ENCODE assay signal across 26 cellular contexts in the genomic region with DNA sequence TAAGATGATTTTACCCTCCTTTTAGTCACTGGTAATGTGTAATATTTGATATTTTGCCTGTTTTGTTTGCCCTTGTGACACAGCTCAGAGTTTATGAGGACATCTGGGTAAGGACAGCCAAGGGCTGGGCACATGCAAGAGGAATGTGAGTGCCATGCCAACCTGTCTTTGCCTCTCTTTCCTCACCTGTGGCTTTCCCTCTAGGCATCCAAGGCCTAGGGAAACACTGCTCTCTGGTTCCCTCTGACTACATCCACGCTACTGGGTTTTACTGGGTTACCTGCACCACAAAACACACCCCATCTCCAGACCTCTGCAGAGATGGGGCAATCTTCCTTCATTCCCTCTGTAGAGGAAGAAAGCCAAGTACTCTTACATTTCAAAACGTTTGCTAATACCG. TPM values are rescaled to one million over a fixed set of nuclear protein-coding genes. Genes with fewer than 3 reads are reported as not detected.
DNase-seq lines count a peak whose midpoint lies in the region; ATAC-seq, FAIRE-seq and TF ChIP-seq lines count a peak whose summit lies in the region.
"Had no signal": no experiment of that assay in that cellular context is flagged by ENCODE, and none has a peak within 500 bp of the region (broad histone marks: within the 10 kb centered on the region; RNA-seq: fewer than 3 reads in every experiment).

No MANE protein-coding gene starts in this region.

- H2BK120ac ChIP-seq in H1 (replicated peaks; ENCODE audit: low read depth, low read length), result no peak overlapping the region

- intact Hi-C loops in mammary epithelial cell (cut with micrococcal nuclease), result no loop called here
- intact Hi-C loops in MCF 10A (cut with micrococcal nuclease), result no loop called here
- intact Hi-C loops in upper lobe of right lung (cut with DNase I), result no loop called here

- H3K79me1 ChIP-seq in H1 (ENCODE audit: low read depth, low read length), result no peaks in the 10 kb centered on the region

- H3K4me2 ChIP-seq in mammary epithelial cell (ENCODE audit: insufficient read depth, low read depth, low read length) (no peak overlapping the region), H1 (ENCODE audit: insufficient read depth in 1 of 2, low read depth in 2 of 2, low read length in 2 of 2) (no peak overlapping the region)
- H3K4me2 ChIP-seq: SK-N-SH had no signal

- peaks cover 6% of the 10 kb centered on the region for H3K4me1 Mint-ChIP-seq in MCF 10A (ENCODE audit: insufficient read depth, unreplicated experiment)

- H3K18ac ChIP-seq in H1 (ENCODE audit: extremely low read depth, low read length), result no peak overlapping the region

- H3K27me3 ChIP-seq in mammary epithelial cell (ENCODE audit: insufficient read depth, low read length) (no peaks in the 10 kb centered on the region), H1 (replicated peaks in 1 of 4; ENCODE audit: control insufficient read depth in 3 of 4, extremely low read depth in 1 of 4, insufficient read depth in 3 of 4, low read length in 3 of 4) (no peaks in the 10 kb centered on the region), upper lobe of right lung (no peaks in the 10 kb centered on the region)
- H3K27me3 ChIP-seq: esophagus muscularis mucosa had no signal

- 71% methylated on average over 3 of the region's 3 CpGs for WGBS in mammary epithelial cell (ENCODE audit: low coverage, missing lambda C conversion rate)
- 84% methylated on average over 3 of the region's 3 CpGs; no CpG with 5 or more reads in 1 of the 2 experiments for WGBS in H1 (ENCODE audit: extremely low coverage in 1 of 2, insufficient coverage in 1 of 2, insufficient read length in 1 of 2, insufficient replicate concordance in 2 of 2, low coverage in 1 of 2, low lambda C conversion rate in 2 of 2, missing lambda C conversion rate in 1 of 2), 2 experiments

- no peak overlapping the region for H2AK5ac ChIP-seq in H1 (ENCODE audit: low read depth, low read length)

- dilution Hi-C loops in mammary epithelial cell (cut with HindIII; ENCODE audit: low sequenced_read_pairs), result no loop called here

- no peak overlapping the region for H4K91ac ChIP-seq in H1 (replicated peaks; ENCODE audit: insufficient read length, low read length)

- H3K4me1 ChIP-seq in mammary epithelial cell (ENCODE audit: insufficient read depth, low read length), result no peaks in the 10 kb centered on the region
- H3K4me1 ChIP-seq in H1 (replicated peaks in 1 of 4; ENCODE audit: control insufficient read depth in 3 of 4, insufficient read depth in 4 of 4, low read length in 3 of 4), result peaks cover 0 to 3% (median under 1%) of the 10 kb centered on the region in 4 experiments; a peak in 2 of 7 replicates
- no peaks in the 10 kb centered on the region for H3K4me1 ChIP-seq in upper lobe of right lung

- no peak overlapping the region for H3K9ac ChIP-seq in mammary epithelial cell (ENCODE audit: insufficient read depth, low read length)
- no peak overlapping the region for H3K9ac ChIP-seq in H1 (replicated peaks in 1 of 4; ENCODE audit: extremely low read depth in 1 of 4, low read depth in 3 of 4, low read length in 3 of 4)
- H3K9ac ChIP-seq: SK-N-SH had no signal

- CTCF ChIA-PET in mammary epithelial cell (lab: Charles Lee; ENCODE audit: low non-redundant PET), result no interaction called here
- CTCF ChIA-PET in MCF 10A (lab: Yijun Ruan, JAX), result interaction anchor here (0.6 to 1.0 kb wide), 4 partner anchors 9 to 66 kb away, joined by 3 read pairs; no protein-coding TSS in a partner anchor
- CTCF ChIA-PET in H1 (lab: Charles Lee; ENCODE audit: partially characterized antibody), result no interaction called here

- H2BK20ac ChIP-seq in H1 (ENCODE audit: low read length), result no peak overlapping the region

- H3K27ac Mint-ChIP-seq in MCF 10A (ENCODE audit: low read depth, unreplicated experiment), result no peak overlapping the region
- H3K27ac Mint-ChIP-seq: activated CD4-positive, alpha-beta T cell treated with anti-CD3 and anti-CD28 coated beads, Interleukin-2, amount 10 ng/mL, durations not matched to agents 7 days and 5 days; activated naive CD4-positive, alpha-beta T cell treated with anti-CD3 and anti-CD28 coated beads, Interleukin-2, amount 50 U/mL, for 72 hours; nephron progenitor cell; stimulated activated naive B cell treated with anti-CD40 and anti-IgM and Interleukin-4, amounts not matched to agents 10 μg/mL and 1 μg/mL and 100 μg/mL, for 72 hours had no signal

- H3K27me3 Mint-ChIP-seq in MCF 10A (ENCODE audit: insufficient read depth, unreplicated experiment), result no peaks in the 10 kb centered on the region

- TF ChIP-seq EP300 in H1 (IDR thresholded peaks at IDR 0.05; ENCODE audit: borderline replicate concordance in 1 of 2, low read depth in 2 of 2, low read length in 2 of 2), result no peak

- no peaks in the 10 kb centered on the region for H3K23me2 ChIP-seq in H1 (ENCODE audit: low read depth, low read length)

- peak; percentile 64 for ATAC-seq in left lobe of liver
- ATAC-seq in upper lobe of right lung, result peak; percentile 81
- ATAC-seq in HG03457 (IDR thresholded peaks at IDR 0.05; ENCODE audit: unreplicated experiment), result no peak
- ATAC-seq: activated naive CD4-positive, alpha-beta T cell treated with anti-CD3 and anti-CD28 coated beads, Interleukin-2, amount 50 U/mL, for 72 hours; mucosa of descending colon; stimulated activated naive B cell treated with anti-CD40 and anti-IgM and Interleukin-4, amounts not matched to agents 10 μg/mL and 1 μg/mL and 100 μg/mL, for 72 hours had no signal

- no peaks in the 10 kb centered on the region for H3K36me3 ChIP-seq in mammary epithelial cell (ENCODE audit: insufficient read depth, low read length)
- H3K36me3 ChIP-seq in H1 (ENCODE audit: control insufficient read depth in 2 of 4, insufficient read depth in 4 of 4, low read length in 3 of 4), result no peaks in the 10 kb centered on the region
- H3K36me3 ChIP-seq in upper lobe of right lung, result no peaks in the 10 kb centered on the region
- H3K36me3 ChIP-seq: esophagus muscularis mucosa had no signal

- TF ChIP-seq POLR2A in H1 (IDR thresholded peaks at IDR 0.05; ENCODE audit: control extremely low read depth in 1 of 2, low read depth in 2 of 2, low read length in 2 of 2), result no peak

- H2AFZ ChIP-seq in mammary epithelial cell (ENCODE audit: low read depth, low read length) (no peak overlapping the region), H1 (ENCODE audit: low read length) (peak overlapping the region; percentile 82; the same call in 1 of the 2 replicates)

- no peak overlapping the region for H3K23ac ChIP-seq in H1 (ENCODE audit: insufficient read length)

- H2BK15ac ChIP-seq in H1 (ENCODE audit: low read length), result no peak overlapping the region

- TF ChIP-seq RAD21 in H1 (IDR thresholded peaks at IDR 0.05 in 1 of 2, conservative IDR thresholded peaks at IDR 0.05 in 1 of 2; ENCODE audit: low read depth in 2 of 2, low read length in 2 of 2), result no peak

- no peak overlapping the region for H4K5ac ChIP-seq in H1 (ENCODE audit: insufficient read length, low read depth, low read length)

- DNase-seq in mammary epithelial cell, result peak; percentile 14
- DNase-seq in MCF 10A (ENCODE audit: unreplicated experiment), result no peak
- DNase-seq in H1 (ENCODE audit: low read depth in 1 of 2, low spot score in 2 of 2), result no peak
- DNase-seq in left lobe of liver (ENCODE audit: low spot score), result no peak
- no peak for DNase-seq in upper lobe of right lung
- DNase-seq in stimulated activated CD4-positive, alpha-beta T cell treated with anti-CD3 and anti-CD28 coated beads, Interleukin-4, amount 100 ng/mL, for 1 hour, result no peak
- no peak for DNase-seq in SW480 (ENCODE audit: low spot score)
- DNase-seq: activated CD4-positive, alpha-beta T cell treated with anti-CD3 and anti-CD28 coated beads, Interleukin-2, amount 10 ng/mL, durations not matched to agents 7 days and 5 days; AML-193; effector CD4-positive, alpha-beta T cell; left cardiac atrium; mucosa of descending colon; NCI-H1417 treated with DMSO at 0.1 percent for 48 hours; NCI-H526; nephron progenitor cell; SK-N-SH; stimulated activated CD4-positive, alpha-beta T cell treated with anti-CD3 and anti-CD28 coated beads, Interleukin-2, amount 100 ng/mL, for 24 hours; stimulated activated naive B cell treated with anti-CD40 and anti-IgM and Interleukin-4, amounts not matched to agents 10 μg/mL and 1 μg/mL and 100 μg/mL, for 72 hours had no signal

- H3K4me3 Mint-ChIP-seq in MCF 10A (ENCODE audit: unreplicated experiment), result no peak overlapping the region
- H3K4me3 Mint-ChIP-seq: activated CD4-positive, alpha-beta T cell treated with anti-CD3 and anti-CD28 coated beads, Interleukin-2, amount 10 ng/mL, durations not matched to agents 7 days and 5 days; nephron progenitor cell; stimulated activated naive B cell treated with anti-CD40 and anti-IgM and Interleukin-4, amounts not matched to agents 10 μg/mL and 1 μg/mL and 100 μg/mL, for 72 hours had no signal

- H3K9me3 Mint-ChIP-seq in MCF 10A (ENCODE audit: unreplicated experiment), result no peaks in the 10 kb centered on the region
- H3K9me3 Mint-ChIP-seq: activated CD4-positive, alpha-beta T cell treated with anti-CD3 and anti-CD28 coated beads, Interleukin-2, amount 10 ng/mL, durations not matched to agents 7 days and 5 days; activated naive CD4-positive, alpha-beta T cell treated with anti-CD3 and anti-CD28 coated beads, Interleukin-2, amount 50 U/mL, for 72 hours; nephron progenitor cell had no signal

- H3K9me3 ChIP-seq in mammary epithelial cell (replicated peaks; ENCODE audit: insufficient read depth, low read length) (no peaks in the 10 kb centered on the region), H1 (ENCODE audit: insufficient read depth in 2 of 2, low read depth in 1 of 2, low read length in 1 of 2) (no peaks in the 10 kb centered on the region), upper lobe of right lung (no peaks in the 10 kb centered on the region)
- H3K9me3 ChIP-seq: esophagus muscularis mucosa, mucosa of descending colon, SK-N-SH had no signal

- no peak for TF ChIP-seq CTCF in mammary epithelial cell (conservative IDR thresholded peaks at IDR 0.05 in 1 of 2, IDR thresholded peaks at IDR 0.05 in 1 of 2; ENCODE audit: extremely low read depth in 1 of 2, insufficient read depth in 1 of 2, low read depth in 1 of 2, low read length in 2 of 2)
- no peak for TF ChIP-seq CTCF in MCF 10A (IDR thresholded peaks at IDR 0.05; ENCODE audit: unreplicated experiment)
- no peak for TF ChIP-seq CTCF in H1 (IDR thresholded peaks at IDR 0.05; ENCODE audit: control extremely low read depth in 1 of 3, insufficient read depth in 1 of 3, low read depth in 1 of 3, low read length in 3 of 3)
- TF ChIP-seq CTCF in upper lobe of right lung (IDR thresholded peaks at IDR 0.05), result no peak

- H3K56ac ChIP-seq in H1 (replicated peaks; ENCODE audit: insufficient read length, low read depth, low read length), result no peak overlapping the region

- BruUV-seq in mammary epithelial cell (replicated peaks; lab: Mats Ljungman, UMichigan) (no TSS peak), MCF 10A (replicated peaks; lab: Mats Ljungman, UMichigan) (no TSS peak)

- H3K79me2 ChIP-seq in mammary epithelial cell (ENCODE audit: insufficient read depth, low read length) (no peaks in the 10 kb centered on the region), H1 (ENCODE audit: control insufficient read depth in 1 of 2, insufficient read depth in 2 of 2, low read length in 2 of 2) (no peaks in the 10 kb centered on the region)

- no peaks in the 10 kb centered on the region for H3K36me3 Mint-ChIP-seq in MCF 10A (ENCODE audit: insufficient read depth, unreplicated experiment)
- H3K36me3 Mint-ChIP-seq: activated naive CD4-positive, alpha-beta T cell treated with anti-CD3 and anti-CD28 coated beads, Interleukin-2, amount 50 U/mL, for 72 hours; stimulated activated naive B cell treated with anti-CD40 and anti-IgM and Interleukin-4, amounts not matched to agents 10 μg/mL and 1 μg/mL and 100 μg/mL, for 72 hours had no signal

- POLR2A ChIA-PET in MCF 10A (lab: Yijun Ruan, JAX), result interaction anchor here (0.7 kb wide), 1 partner anchor 10 kb away, joined by 3 read pairs; no protein-coding TSS in a partner anchor
- POLR2A ChIA-PET in H1 (lab: Charles Lee; ENCODE audit: partially characterized antibody), result no interaction called here

- no peak overlapping the region for H3K14ac ChIP-seq in H1 (ENCODE audit: insufficient read length)

- no peak overlapping the region for H3K4me3 ChIP-seq in mammary epithelial cell (replicated peaks in 1 of 3; ENCODE audit: insufficient read depth in 1 of 3, low read depth in 2 of 3, low read length in 3 of 3)
- no peak overlapping the region for H3K4me3 ChIP-seq in H1 (ENCODE audit: extremely low read depth in 1 of 4, insufficient read depth in 2 of 4, low read depth in 3 of 4, low read length in 4 of 4)
- no peak overlapping the region for H3K4me3 ChIP-seq in upper lobe of right lung
- H3K4me3 ChIP-seq: esophagus muscularis mucosa, mucosa of descending colon, skin epidermis had no signal

- FAIRE-seq in H1 (lab: Jason Lieb, UNC), result no peak
- FAIRE-seq: GM12891 had no signal

- no peak overlapping the region for H4K8ac ChIP-seq in H1 (ENCODE audit: extremely low read depth, insufficient read depth, low read length)

- no peak overlapping the region; the same call in 1 of the 2 replicates for H2BK12ac ChIP-seq in H1 (ENCODE audit: low read depth, low read length)

- no peak overlapping the region for H2BK5ac ChIP-seq in H1 (ENCODE audit: low read depth, low read length)

- H3K27ac ChIP-seq in mammary epithelial cell (ENCODE audit: insufficient read depth, low read depth, low read length) (no peak overlapping the region), H1 (ENCODE audit: low read depth, low read length) (0 out of 2 replicates have a peak overlapping the region, but pooled peaks have one; percentile 20), upper lobe of right lung (no peak overlapping the region)
- H3K27ac ChIP-seq: esophagus muscularis mucosa, skin epidermis had no signal

- in situ Hi-C loops in mammary epithelial cell (cut with MboI; ENCODE audit: low sequenced_read_pairs in 2 of 2), result no loop called here

- H4K20me1 ChIP-seq in mammary epithelial cell (ENCODE audit: insufficient read depth, low read length) (no peaks in the 10 kb centered on the region), H1 (replicated peaks in 1 of 2; ENCODE audit: control insufficient read depth in 1 of 2, insufficient read depth in 2 of 2, low read length in 2 of 2) (no peaks in the 10 kb centered on the region)

- no peak overlapping the region for H3K4ac ChIP-seq in H1 (replicated peaks; ENCODE audit: insufficient read length, low read depth, low read length)

RNA-seq across cellular contexts. Expression of a gene that starts 7.7 kb away (rescaled TPM):
- not detected for total RNA-seq in mammary epithelial cell
- not detected for polyA plus RNA-seq in mammary epithelial cell
- polyA minus RNA-seq in mammary epithelial cell, result not detected
- total RNA-seq in MCF 10A (2022), result not detected in 2 replicates
- total RNA-seq in H1 (2021; fragmentation: NEBNext Ultra II Directional; extraction: Animal tissue kit (Norgen Biotek cat#: 25700)), result not detected in 2 replicates
- not detected in 2 replicates for polyA plus RNA-seq in H1 (2011; rRNA removed)
- polyA plus RNA-seq in H1 (2011; cell fraction: cytosol; rRNA removed), result not detected
- not detected for polyA plus RNA-seq in H1 (2011; cell fraction: nucleus; rRNA removed)
- polyA plus RNA-seq in H1 (2012, experiment 1 of 2), result not detected in 4 replicates
- not detected for polyA plus RNA-seq in H1 (2012, experiment 2 of 2)
- polyA plus RNA-seq in H1 (2013, experiment 1 of 2), result not detected
- polyA plus RNA-seq in H1 (2013, experiment 2 of 2), result not detected
- not detected in 2 replicates for polyA minus RNA-seq in H1 (2011; rRNA and poly(A)+ RNA removed)
- not detected for polyA minus RNA-seq in H1 (2011; cell fraction: cytosol; rRNA and poly(A)+ RNA removed)
- polyA minus RNA-seq in H1 (2011; cell fraction: nucleus; rRNA and poly(A)+ RNA removed), result not detected
- 0.10 TPM for total RNA-seq in left lobe of liver
- total RNA-seq in upper lobe of right lung, result 15.8 TPM
- total RNA-seq: A172, chondrocyte, M059J had no signal
- polyA plus RNA-seq: SK-N-SH had no signal

Comparison
In these comparisons a context has a peak if more than half of its experiments do, and no peak if none do; other contexts are left out.
1. RNA of a gene that starts 7.7 kb away (total RNA-seq): 15.8 TPM in upper lobe of right lung (single experiment); 0.10 TPM in left lobe of liver (single experiment), not detected in mammary epithelial cell, not detected in MCF 10A and not detected in H1; every median in the first group is over 10 times any median in the second.